27 cellular contexts compared by ENCODE assay signal in genomic region chr6:162713926-162714759, GRCh38. TPM values are rescaled to one million over a fixed set of nuclear protein-coding genes. Genes with fewer than 3 reads are reported as not detected.
DNase-seq lines count a peak whose midpoint lies in the region; ATAC-seq and TF ChIP-seq lines count a peak whose summit lies in the region.
"Had no signal": no experiment of that assay in that cellular context is flagged by ENCODE, and none has a peak within 500 bp of the region (broad histone marks: within the 10 kb centered on the region; RNA-seq: fewer than 3 reads in every experiment).

No MANE protein-coding gene starts in this region.

- intact Hi-C loops in uterus (cut with DNase I; ENCODE audit: low total_unique reads): no loop called here

- H3K9me3 Mint-ChIP-seq in endothelial cell (ENCODE audit: unreplicated experiment): no peaks in the 10 kb centered on the region

- TF ChIP-seq POLR2A in uterus (IDR thresholded peaks at IDR 0.05): no peak

- no peaks in the 10 kb centered on the region for H3K79me2 ChIP-seq in SK-N-SH (ENCODE audit: insufficient read depth)
- H3K79me2 ChIP-seq in GM23248 (ENCODE audit: insufficient read depth): no peaks in the 10 kb centered on the region

- CTCF ChIA-PET in SK-N-SH (lab: Yijun Ruan, JAX): interaction anchor here (1.0 to 1.5 kb wide), 4 partner anchors 8 to 15 kb away, joined by 3 to 4 read pairs (median 4); no protein-coding TSS in a partner anchor

- H3K36me3 ChIP-seq in SK-N-SH (replicated peaks in 1 of 2; ENCODE audit: control insufficient read depth in 1 of 2, insufficient read depth in 2 of 2, low read length in 1 of 2): no peaks in the 10 kb centered on the region
- H3K36me3 ChIP-seq in GM23248 (ENCODE audit: low read depth): no peaks in the 10 kb centered on the region
- H3K36me3 ChIP-seq in uterus: no peaks in the 10 kb centered on the region
- H3K36me3 ChIP-seq: BLaER1 treated with 17β-estradiol and CSF1 and Interleukin-3, amounts not matched to agents 10 nM and 100 nM had no signal

- H3K36me3 Mint-ChIP-seq in endothelial cell (ENCODE audit: low read depth, unreplicated experiment): no peaks in the 10 kb centered on the region
- H3K36me3 Mint-ChIP-seq: CD8-positive, alpha-beta T cell had no signal

- DNase-seq in NCI-H2227 (lab: John Stamatoyannopoulos, UW; ENCODE audit: unreplicated experiment) (peak; percentile 11), SK-N-SH (peak; percentile 73), endothelial cell (ENCODE audit: low spot score) (no peak), pons (ENCODE audit: low spot score) (peak; percentile 49), GM23248 (no peak), cortex of kidney (lab: John Stamatoyannopoulos, UW) (no peak), uterus (no peak)
- DNase-seq: Calu3; CD8-positive, alpha-beta T cell; DMS153; KBM-7; MM.1S; NCI-H1092 treated with DMSO at 0.1 percent for 48 hours; NCI-H1436 treated with DMSO at 0.1 percent for 48 hours; NCI-H2029 treated with DMSO at 0.1 percent for 48 hours; NCI-H2171; NCI-H446 treated with DMSO at 0.1 percent for 48 hours; NCI-H526 treated with DMSO at 0.1 percent for 48 hours; PC-9; RPMI8226; SHP77 treated with DMSO at 0.1 percent for 48 hours; T-cell had no signal

- ATAC-seq in HG02852 (IDR thresholded peaks at IDR 0.05; ENCODE audit: unreplicated experiment): no peak
- ATAC-seq: CD8-positive, alpha-beta T cell; T-cell had no signal

- peak overlapping the region in 1 of 2 experiments; percentile 16; a peak in 1 of 4 replicates for H3K4me3 ChIP-seq in SK-N-SH (ENCODE audit: low read depth in 2 of 2, low read length in 1 of 2)
- H3K4me3 ChIP-seq in GM23248: no peak overlapping the region
- H3K4me3 ChIP-seq in uterus: no peak overlapping the region
- H3K4me3 ChIP-seq: BLaER1 treated with 17β-estradiol and CSF1 and Interleukin-3, amounts not matched to agents 10 nM and 100 nM; PC-9 had no signal

- peak overlapping the region; percentile 31 to 94; a peak in 3 of 4 replicates for H3K27ac ChIP-seq in SK-N-SH (ENCODE audit: low read depth in 2 of 2, low read length in 1 of 2)
- no peak overlapping the region for H3K27ac ChIP-seq in GM23248
- no peak overlapping the region for H3K27ac ChIP-seq in uterus
- H3K27ac ChIP-seq: BLaER1 treated with 17β-estradiol and CSF1 and Interleukin-3, amounts not matched to agents 10 nM and 100 nM; HL-60; PC-9 had no signal

- peaks cover 0 to 17% of the 10 kb centered on the region in 2 experiments; a peak in 2 of 4 replicates for H3K4me1 ChIP-seq in SK-N-SH (ENCODE audit: control insufficient read depth in 1 of 2, insufficient read depth in 2 of 2, low read depth in 1 of 2, low read length in 1 of 2)
- H3K4me1 ChIP-seq in GM23248 (ENCODE audit: insufficient read depth): no peaks in the 10 kb centered on the region
- H3K4me1 ChIP-seq in uterus: no peaks in the 10 kb centered on the region

- H3F3A ChIP-seq in SK-N-SH (replicated peaks; ENCODE audit: insufficient read depth): no peaks in the 10 kb centered on the region
- H3F3A ChIP-seq in GM23248 (ENCODE audit: insufficient read depth): no peaks in the 10 kb centered on the region

- POLR2A ChIA-PET in SK-N-SH (lab: Yijun Ruan, JAX): interaction anchor here (0.8 kb wide), 1 partner anchor 14 kb away, joined by 3 read pairs; the partner anchor contains the start of genes PACRG and PRKN

- H2AFZ ChIP-seq in SK-N-SH (ENCODE audit: low read depth) (no peak overlapping the region), GM23248 (no peak overlapping the region)
- H2AFZ ChIP-seq: PC-9 had no signal

- H3K4me1 Mint-ChIP-seq in endothelial cell (ENCODE audit: unreplicated experiment): peaks cover 4% of the 10 kb centered on the region

- H3K27ac Mint-ChIP-seq in endothelial cell (ENCODE audit: unreplicated experiment): peak overlapping the region; percentile 20
- H3K27ac Mint-ChIP-seq: CD8-positive, alpha-beta T cell; T-cell had no signal

- H3K27me3 ChIP-seq in SK-N-SH (ENCODE audit: insufficient read depth) (no peaks in the 10 kb centered on the region), GM23248 (replicated peaks; ENCODE audit: insufficient read depth) (no peaks in the 10 kb centered on the region), uterus (no peaks in the 10 kb centered on the region)
- H3K27me3 ChIP-seq: BLaER1 treated with 17β-estradiol and CSF1 and Interleukin-3, amounts not matched to agents 10 nM and 100 nM had no signal

- WGBS in SK-N-SH (ENCODE audit: low lambda C conversion rate): 45% methylated on average over 13 of the region's 13 CpGs
- 74 to 76% methylated on average over 13 of the region's 13 CpGs for WGBS in GM23248 (ENCODE audit: low coverage in 1 of 2, low lambda C conversion rate in 2 of 2, missing lambda C conversion rate in 2 of 2), 2 experiments

- H3K4me2 ChIP-seq in SK-N-SH (no peak overlapping the region), GM23248 (ENCODE audit: unreplicated experiment) (no peak overlapping the region)
- H3K4me2 ChIP-seq: BLaER1 treated with 17β-estradiol and CSF1 and Interleukin-3, amounts not matched to agents 10 nM and 100 nM; PC-9 had no signal

- in situ Hi-C loops in GM23248 (cut with MboI): no loop called here

- no peak; the same call in 1 of the 2 replicates for TF ChIP-seq RAD21 in SK-N-SH (IDR thresholded peaks at IDR 0.05; ENCODE audit: low read length)

- H3K9me3 ChIP-seq in SK-N-SH (no peaks in the 10 kb centered on the region), GM23248 (ENCODE audit: low read depth) (no peaks in the 10 kb centered on the region), uterus (no peaks in the 10 kb centered on the region)

- H3K27me3 Mint-ChIP-seq in endothelial cell (ENCODE audit: unreplicated experiment): no peaks in the 10 kb centered on the region
- H3K27me3 Mint-ChIP-seq: T-cell had no signal

- H3K9me2 ChIP-seq in SK-N-SH (no peaks in the 10 kb centered on the region), GM23248 (ENCODE audit: insufficient read depth) (no peaks in the 10 kb centered on the region)

- no peak overlapping the region for H3K4me3 Mint-ChIP-seq in endothelial cell (ENCODE audit: unreplicated experiment)
- H3K4me3 Mint-ChIP-seq: CD8-positive, alpha-beta T cell; T-cell had no signal

- H3K9ac ChIP-seq in SK-N-SH (no peak overlapping the region), GM23248 (no peak overlapping the region)
- H3K9ac ChIP-seq: BLaER1 treated with 17β-estradiol and CSF1 and Interleukin-3, amounts not matched to agents 10 nM and 100 nM had no signal

- no peaks in the 10 kb centered on the region for H4K20me1 ChIP-seq in SK-N-SH (ENCODE audit: insufficient read depth)
- no peaks in the 10 kb centered on the region for H4K20me1 ChIP-seq in GM23248 (ENCODE audit: insufficient read depth)
- H4K20me1 ChIP-seq: BLaER1 treated with 17β-estradiol and CSF1 and Interleukin-3, amounts not matched to agents 10 nM and 100 nM had no signal

- TF ChIP-seq EP300 in SK-N-SH (IDR thresholded peaks at IDR 0.05; ENCODE audit: borderline replicate concordance in 1 of 2, low read depth in 1 of 2, low read length in 1 of 2): peak in 1 of 2 experiments; percentile 98; a peak in 2 of 4 replicates

- TF ChIP-seq CTCF in SK-N-SH (IDR thresholded peaks at IDR 0.05): no peak
- TF ChIP-seq CTCF in endothelial cell (IDR thresholded peaks at IDR 0.05; ENCODE audit: unreplicated experiment): no peak
- TF ChIP-seq CTCF in uterus (IDR thresholded peaks at IDR 0.05): no peak

TF ChIP-seq in SK-N-SH, 30 proteins besides CTCF, POLR2A, EP300 and RAD21 (continues in another document):
- no peak for TF ChIP-seq POLR2AphosphoS5 (IDR thresholded peaks at IDR 0.05; ENCODE audit: low read depth, low read length)
- TF ChIP-seq JUND (IDR thresholded peaks at IDR 0.05): no peak
- TF ChIP-seq FOSL2 (IDR thresholded peaks at IDR 0.05; ENCODE audit: borderline replicate concordance, low read depth): no peak
- no peak for TF ChIP-seq GABPA (IDR thresholded peaks at IDR 0.05; ENCODE audit: low read depth)
- no peak for TF ChIP-seq ELF1 (IDR thresholded peaks at IDR 0.05)
- peak; percentile 87 for TF ChIP-seq GATA2 (CRISPR knock-in tag; IDR thresholded peaks at IDR 0.05)
- no peak for TF ChIP-seq USF2 (IDR thresholded peaks at IDR 0.05; ENCODE audit: borderline replicate concordance, low read depth, low read length)
- TF ChIP-seq MXI1 (IDR thresholded peaks at IDR 0.05; ENCODE audit: low read depth, low read length): 0 out of 2 replicates have a peak, but pooled peaks have one; percentile 46
- TF ChIP-seq TEAD4 (IDR thresholded peaks at IDR 0.05; ENCODE audit: borderline replicate concordance, insufficient read depth): peak; percentile 34; the same call in 1 of the 2 replicates
- TF ChIP-seq FOXM1 (IDR thresholded peaks at IDR 0.05; ENCODE audit: low read depth): no peak
- TF ChIP-seq CHD2 (IDR thresholded peaks at IDR 0.05; ENCODE audit: low read length, partially characterized antibody): peak; percentile 76
- TF ChIP-seq NRF1 (IDR thresholded peaks at IDR 0.05; ENCODE audit: low read depth, low read length): no peak
- no peak for TF ChIP-seq FOXJ3 (CRISPR knock-in tag; IDR thresholded peaks at IDR 0.05)

RNA-seq across cellular contexts. Expression of gene PRKN, which starts 13.4 kb away (rescaled TPM):
- polyA plus RNA-seq in SK-N-SH (2012; rRNA removed) (0.76 and 0.83 TPM in 2 replicates), GM23248 (2016; fragmentation: Nextera tagmentation; extraction: Ambion mirVana) (1.2 and 1.4 TPM in 2 replicates)
- 0.53 and 0.59 TPM in 2 replicates for polyA plus RNA-seq in SK-N-SH (2012; cell fraction: cytosol; rRNA removed)
- 0.68 and 1.2 TPM in 2 replicates for polyA plus RNA-seq in SK-N-SH (2012; cell fraction: nucleus; rRNA removed)
- total RNA-seq in endothelial cell (ENCODE audit: unreplicated experiment) (5.1 TPM), uterus (10 to 100 TPM; 10.2 to 21.3 (median 13.1) TPM)
- 0.63 and 2.3 TPM in 2 replicates for total RNA-seq in GM23248 (2014; rRNA removed; shearing (Covaris generic))
- total RNA-seq: PC-9 had no signal

RNA-seq across cellular contexts. Expression of gene PACRG, which starts 13.6 kb away (rescaled TPM):
- 0.52 and 0.56 TPM in 2 replicates for polyA plus RNA-seq in SK-N-SH (2012; rRNA removed)
- polyA plus RNA-seq in SK-N-SH (2012; cell fraction: cytosol; rRNA removed): 0.42 and 0.56 TPM in 2 replicates
- polyA plus RNA-seq in SK-N-SH (2012; cell fraction: nucleus; rRNA removed): 0.20 and 0.51 TPM in 2 replicates
- total RNA-seq in endothelial cell (ENCODE audit: unreplicated experiment): 1.1 TPM
- 0.13 TPM in 1 of 2 replicates, not detected in the other for total RNA-seq in GM23248 (2014; rRNA removed; shearing (Covaris generic))
- polyA plus RNA-seq in GM23248 (2016; fragmentation: Nextera tagmentation; extraction: Ambion mirVana): 0.42 TPM in 1 of 2 replicates, not detected in the other
- 10 to 100 TPM in 1 of 4 donors, 1 to 10 TPM in 3; 4.6 to 12.3 (median 7.5) TPM for total RNA-seq in uterus
- total RNA-seq: G401, H4, PC-9 had no signal

Comparison
In these comparisons a context has a peak if more than half of its experiments do, and no peak if none do; other contexts are left out.
1. DNase-seq: peak in NCI-H2227 (single experiment), SK-N-SH (single experiment) and pons (single experiment); none in endothelial cell (single experiment), GM23248 (single experiment), cortex of kidney (single experiment) and uterus (0 of 2).
2. H3K27ac ChIP-seq: peak in SK-N-SH (2 of 2); none in GM23248 (single experiment) and uterus (0 of 2).